In genomic region chr3:53238051-53238850, GRCh38 we compare ENCODE assay signal across 8 cellular contexts. TPM values are rescaled to one million over a fixed set of nuclear protein-coding genes. Genes with fewer than 3 reads are reported as not detected.
A peak's percentile ranks its signal among the peaks of the same experiment; 100 is the strongest.
DNase-seq lines count a peak whose midpoint lies in the region; ATAC-seq and TF ChIP-seq lines count a peak whose summit lies in the region.

No MANE protein-coding gene starts in this region.

- H3K9me3 ChIP-seq in endodermal cell (ENCODE audit: control insufficient read depth, low read length) (no peaks in the 10 kb centered on the region), neutrophil (no peaks in the 10 kb centered on the region)

- TF ChIP-seq CTCF in endodermal cell (conservative IDR thresholded peaks at IDR 0.05), result no peak
- TF ChIP-seq CTCF in neutrophil (IDR thresholded peaks at IDR 0.05), result no peak

- H3K27ac ChIP-seq in endodermal cell (ENCODE audit: low read depth, low read length) (no peak overlapping the region), neutrophil (peak overlapping the region; percentile 97)

- H3K27me3 ChIP-seq in endodermal cell (ENCODE audit: control insufficient read depth, insufficient read depth, low read length, poor library complexity, severe bottlenecking), result no peaks in the 10 kb centered on the region
- H3K27me3 ChIP-seq in neutrophil, result no peaks in the 10 kb centered on the region

- DNase-seq in Caki2 (ENCODE audit: low read depth), result peak; percentile 98
- DNase-seq in NCI-H2227 treated with DMSO at 0.1 percent for 48 hours (lab: John Stamatoyannopoulos, UW), result peak; percentile 49
- DNase-seq in endodermal cell, result no peak
- DNase-seq in NCI-H748 (lab: John Stamatoyannopoulos, UW; ENCODE audit: unreplicated experiment), result no peak
- no peak for DNase-seq in inferior parietal cortex (ENCODE audit: extremely low spot score)
- DNase-seq in NOMO-1 treated with DMSO at 0.1 percent for 48 hours (lab: John Stamatoyannopoulos, UW; ENCODE audit: unreplicated experiment), result no peak

- H3K27me3 Mint-ChIP-seq in endodermal cell (ENCODE audit: insufficient read depth), result no peaks in the 10 kb centered on the region

- WGBS in endodermal cell (ENCODE audit: insufficient coverage in 1 of 2, insufficient read length in 1 of 2), 2 experiments, result 93 to 97% methylated on average over 3 to 6 of the region's 6 CpGs

- no peak overlapping the region for H3K4me3 Mint-ChIP-seq in endodermal cell

- H3K27ac Mint-ChIP-seq in endodermal cell, result peak overlapping the region; percentile 25

- H3K9ac ChIP-seq in endodermal cell (ENCODE audit: extremely low read depth, low read length, poor library complexity, severe bottlenecking), result no peak overlapping the region

- peaks cover 74% of the 10 kb centered on the region for H3K36me3 Mint-ChIP-seq in endodermal cell (ENCODE audit: low read depth)

- no peak for ATAC-seq in GM21619 (IDR thresholded peaks at IDR 0.05; ENCODE audit: unreplicated experiment)

- H3K4me1 ChIP-seq in endodermal cell (ENCODE audit: control insufficient read depth, insufficient read depth, low read length), result no peaks in the 10 kb centered on the region
- H3K4me1 ChIP-seq in neutrophil (ENCODE audit: control insufficient read depth in 1 of 2, insufficient read depth in 1 of 2, low read depth in 1 of 2, low read length in 1 of 2), result peaks cover 63 to 68% of the 10 kb centered on the region in 2 experiments

- no peaks in the 10 kb centered on the region for H3K9me3 Mint-ChIP-seq in endodermal cell

- H3K36me3 ChIP-seq in endodermal cell (ENCODE audit: control insufficient read depth, insufficient read depth, low read length) (peaks cover 72% of the 10 kb centered on the region), neutrophil (peaks cover 100% of the 10 kb centered on the region)

- H3K4me3 ChIP-seq in endodermal cell (ENCODE audit: low read length) (no peak overlapping the region), neutrophil (ENCODE audit: low read depth in 1 of 2, low read length in 1 of 2) (no peak overlapping the region)

- in situ Hi-C loops in Caki2 (cut with HindIII; ENCODE audit: low pct_unique_long_range_greater_than_20kb, low sequenced_read_pairs), result no loop called here

- H3K4me1 Mint-ChIP-seq in endodermal cell, result peaks cover 5% of the 10 kb centered on the region

RNA-seq across cellular contexts. Expression of gene TKT, which starts 17.6 kb away (rescaled TPM):
- total RNA-seq in Caki2 (2014; rRNA removed; shearing (Covaris generic); ENCODE audit: low replicate concordance), result 2,344 and 2,977 TPM in 2 replicates
- total RNA-seq in endodermal cell, result 100 to 1,000 TPM; 373 to 472 TPM
- 576 TPM for polyA plus RNA-seq in endodermal cell (2013, experiment 1 of 2)
- polyA plus RNA-seq in endodermal cell (2013, experiment 2 of 2), result 503 TPM

Comparison
In these comparisons a context has a peak if more than half of its experiments do, and no peak if none do; other contexts are left out.
1. DNase-seq: peak in Caki2 (single experiment) and NCI-H2227 treated with DMSO at 0.1 percent for 48 hours (single experiment); none in endodermal cell (single experiment), NCI-H748 (single experiment), inferior parietal cortex (single experiment) and NOMO-1 treated with DMSO at 0.1 percent for 48 hours (single experiment).